Comparison of ENCODE assay signal across 8 cellular contexts in the genomic region with DNA sequence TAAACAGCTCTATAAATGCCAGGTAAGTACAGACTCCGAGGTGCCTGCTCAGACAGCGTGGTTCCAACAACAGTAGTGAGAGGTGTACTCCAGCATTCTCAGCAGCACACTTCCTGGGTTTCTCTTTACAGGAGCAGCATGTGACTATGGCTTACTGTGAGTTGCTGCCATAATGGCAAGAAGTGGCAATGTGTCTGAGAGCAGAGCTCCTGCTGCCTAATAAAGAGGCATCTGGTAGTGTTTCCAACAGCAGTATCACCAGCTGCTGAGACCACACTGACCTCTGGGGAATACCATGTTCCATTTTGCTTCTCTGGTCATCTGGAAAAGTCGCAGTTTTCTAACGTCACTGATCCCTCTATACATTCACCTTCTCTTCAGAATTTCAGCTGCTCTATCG.
DNase-seq lines count a peak whose midpoint lies in the region; ATAC-seq and TF ChIP-seq lines count a peak whose summit lies in the region.

No MANE protein-coding gene starts in this region.

- no peaks in the 10 kb centered on the region for H3K4me1 ChIP-seq in iPS DF 6.9 (ENCODE audit: control insufficient read depth, insufficient read depth, low read length)
- H3K4me1 ChIP-seq in sigmoid colon: peaks cover 0 to 38% (median 16%) of the 10 kb centered on the region in 4 donors

- H3K36me3 ChIP-seq in iPS DF 6.9 (ENCODE audit: control insufficient read depth, insufficient read depth, low read length) (no peaks in the 10 kb centered on the region), sigmoid colon (no peaks in the 10 kb centered on the region)

- peak; percentile 82 for ATAC-seq in GM18868 (IDR thresholded peaks at IDR 0.05; ENCODE audit: unreplicated experiment)
- ATAC-seq in HG03354 (IDR thresholded peaks at IDR 0.05; ENCODE audit: poor library complexity, severe bottlenecking, unreplicated experiment): peak; percentile 62
- no peak for ATAC-seq in GM21529 (IDR thresholded peaks at IDR 0.05; ENCODE audit: unreplicated experiment)

- TF ChIP-seq EP300 in sigmoid colon (IDR thresholded peaks at IDR 0.05): no peak

- no peaks in the 10 kb centered on the region for H3K9me3 ChIP-seq in iPS DF 6.9 (ENCODE audit: control insufficient read depth, insufficient read depth, low read length)
- no peaks in the 10 kb centered on the region for H3K9me3 ChIP-seq in sigmoid colon

- WGBS in iPS DF 6.9 (ENCODE audit: insufficient coverage, insufficient read length): 100% methylated on average over 1 of the region's 5 CpGs
- WGBS in sigmoid colon, 2 donors: 69 to 70% methylated on average over 5 of the region's 5 CpGs

- H3K27me3 ChIP-seq in iPS DF 6.9 (ENCODE audit: control insufficient read depth, insufficient read depth, low read length) (no peaks in the 10 kb centered on the region), dorsolateral prefrontal cortex (no peaks in the 10 kb centered on the region), sigmoid colon (no peaks in the 10 kb centered on the region)

- intact Hi-C loops in dorsolateral prefrontal cortex (cut with DNase I) (no loop called here), sigmoid colon (cut with DNase I) (no loop called here)

- DNase-seq in NCI-H526 (lab: John Stamatoyannopoulos, UW) (peak; percentile 43 to 45), iPS DF 6.9 (ENCODE audit: low read depth, low spot score) (peak; percentile 5), dorsolateral prefrontal cortex (no peak), sigmoid colon (no peak)
- no peak for DNase-seq in activated effector memory CD4-positive, alpha-beta T cell treated with Interleukin-2 at 50 U/mL for 16 hours

- H3K4me3 ChIP-seq in iPS DF 6.9 (ENCODE audit: low read length) (no peak overlapping the region), dorsolateral prefrontal cortex (no peak overlapping the region), sigmoid colon (no peak overlapping the region)

- TF ChIP-seq POLR2A in sigmoid colon (IDR thresholded peaks at IDR 0.05): no peak

- H3K27ac ChIP-seq in iPS DF 6.9 (ENCODE audit: low read length) (no peak overlapping the region), dorsolateral prefrontal cortex (no peak overlapping the region), sigmoid colon (no peak overlapping the region)

- TF ChIP-seq CTCF in dorsolateral prefrontal cortex (IDR thresholded peaks at IDR 0.05 in 54 of 56, conservative IDR thresholded peaks at IDR 0.05 in 2 of 56; ENCODE audit: low read depth in 1 of 56, partially characterized antibody in 56 of 56): no peak
- TF ChIP-seq CTCF in sigmoid colon (IDR thresholded peaks at IDR 0.05): no peak

Comparison
In these comparisons a context has a peak if more than half of its experiments do, and no peak if none do; other contexts are left out.
1. DNase-seq: peak in NCI-H526 (2 of 2) and iPS DF 6.9 (single experiment); none in dorsolateral prefrontal cortex (0 of 10), sigmoid colon (single experiment) and activated effector memory CD4-positive, alpha-beta T cell treated with Interleukin-2 at 50 U/mL for 16 hours (single experiment).